In genomic region chr12:31819427-31819826, GRCh38 we compare ENCODE assay signal across 17 cellular contexts.
"Had no signal": no experiment of that assay in that cellular context is flagged by ENCODE, and none has a peak within 500 bp of the region (broad histone marks: within the 10 kb centered on the region; RNA-seq: fewer than 3 reads in every experiment).

No MANE protein-coding gene starts in this region.

- H3K9me3 ChIP-seq: adrenal gland, transverse colon had no signal

- H3K27me3 ChIP-seq: adrenal gland, dorsolateral prefrontal cortex, transverse colon had no signal

- H3K4me3 Mint-ChIP-seq: activated B cell treated with CpG ODN at 0.5 μM for 24 hours; activated CD4-positive, alpha-beta T cell treated with anti-CD3 and anti-CD28 coated beads, Interleukin-2, amount 10 ng/mL, durations not matched to agents 24 days and 14 days; activated naive CD4-positive, alpha-beta T cell treated with anti-CD3 and anti-CD28 coated beads, Interleukin-2, amount 10 ng/mL, durations not matched to agents 7 days and 5 days; naive B cell; stimulated activated effector memory CD8-positive, alpha-beta T cell treated with anti-CD3 and anti-CD28 coated beads, Interleukin-12 subunit alpha, Interleukin-12 subunit beta, amount 100 ng/mL, for 72 hours; T-helper 17 cell had no signal

- H3K79me2 ChIP-seq: parathyroid adenoma had no signal

- H3K4me1 Mint-ChIP-seq: activated CD4-positive, alpha-beta T cell treated with anti-CD3 and anti-CD28 coated beads, Interleukin-2, amount 10 ng/mL, durations not matched to agents 24 days and 14 days; stimulated activated effector memory CD8-positive, alpha-beta T cell treated with anti-CD3 and anti-CD28 coated beads, Interleukin-12 subunit alpha, Interleukin-12 subunit beta, amount 100 ng/mL, for 72 hours; T-helper 17 cell had no signal

- H3K36me3 ChIP-seq: adrenal gland, transverse colon had no signal

- H3K4me3 ChIP-seq: adrenal gland, dorsolateral prefrontal cortex, skin epidermis, transverse colon had no signal

- H3K4me1 ChIP-seq: transverse colon had no signal

- H3K27ac ChIP-seq: adrenal gland, dorsolateral prefrontal cortex, parathyroid adenoma, transverse colon had no signal

- H2AFZ ChIP-seq: parathyroid adenoma had no signal

- H3K36me3 Mint-ChIP-seq: naive B cell; stimulated activated effector memory CD8-positive, alpha-beta T cell treated with anti-CD3 and anti-CD28 coated beads, Interleukin-12 subunit alpha, Interleukin-12 subunit beta, amount 100 ng/mL, for 72 hours had no signal

- ATAC-seq: stimulated activated effector memory CD8-positive, alpha-beta T cell treated with anti-CD3 and anti-CD28 coated beads, Interleukin-12 subunit alpha, Interleukin-12 subunit beta, amount 100 ng/mL, for 72 hours; T-helper 17 cell had no signal

- FAIRE-seq: endometrium, frontal cortex had no signal

- H3K9ac ChIP-seq: parathyroid adenoma had no signal

- DNase-seq: activated B cell treated with CpG ODN at 0.5 μM for 24 hours; activated CD4-positive, alpha-beta T cell treated with anti-CD3 and anti-CD28 coated beads, Interleukin-2, amount 10 ng/mL, durations not matched to agents 24 days and 14 days; activated naive CD4-positive, alpha-beta T cell treated with anti-CD3 and anti-CD28 coated beads, Interleukin-2, amount 10 ng/mL, durations not matched to agents 7 days and 5 days; activated T-cell treated with anti-CD3 and anti-CD28 coated beads for 4 hours; dorsolateral prefrontal cortex; islet precursor cell; midbrain; naive B cell; T-helper 17 cell; transverse colon had no signal

- H3K27ac Mint-ChIP-seq: activated B cell treated with CpG ODN at 0.5 μM for 24 hours; activated CD4-positive, alpha-beta T cell treated with anti-CD3 and anti-CD28 coated beads, Interleukin-2, amount 10 ng/mL, durations not matched to agents 24 days and 14 days; activated naive CD4-positive, alpha-beta T cell treated with anti-CD3 and anti-CD28 coated beads, Interleukin-2, amount 10 ng/mL, durations not matched to agents 7 days and 5 days; activated T-helper 2 cell treated with anti-CD3 and anti-CD28 coated beads, Interferon-gamma antibody, Interleukin-2, Interleukin-4, amounts not matched to agents 10 μg/mL and 5 μg/mL and 100 μg/mL, durations not matched to agents 14 hours and 24 hours and 36 hours; stimulated activated effector memory CD8-positive, alpha-beta T cell treated with anti-CD3 and anti-CD28 coated beads, Interleukin-12 subunit alpha, Interleukin-12 subunit beta, amount 100 ng/mL, for 72 hours; T-helper 17 cell had no signal

- H3K27me3 Mint-ChIP-seq: activated B cell treated with CpG ODN at 0.5 μM for 24 hours; activated CD4-positive, alpha-beta T cell treated with anti-CD3 and anti-CD28 coated beads, Interleukin-2, amount 10 ng/mL, durations not matched to agents 24 days and 14 days; activated naive CD4-positive, alpha-beta T cell treated with anti-CD3 and anti-CD28 coated beads, Interleukin-2, amount 10 ng/mL, durations not matched to agents 7 days and 5 days; naive B cell; T-helper 17 cell had no signal

- H3K9me3 Mint-ChIP-seq: activated B cell treated with CpG ODN at 0.5 μM for 24 hours; stimulated activated effector memory CD8-positive, alpha-beta T cell treated with anti-CD3 and anti-CD28 coated beads, Interleukin-12 subunit alpha, Interleukin-12 subunit beta, amount 100 ng/mL, for 72 hours had no signal
